In the genomic region with DNA sequence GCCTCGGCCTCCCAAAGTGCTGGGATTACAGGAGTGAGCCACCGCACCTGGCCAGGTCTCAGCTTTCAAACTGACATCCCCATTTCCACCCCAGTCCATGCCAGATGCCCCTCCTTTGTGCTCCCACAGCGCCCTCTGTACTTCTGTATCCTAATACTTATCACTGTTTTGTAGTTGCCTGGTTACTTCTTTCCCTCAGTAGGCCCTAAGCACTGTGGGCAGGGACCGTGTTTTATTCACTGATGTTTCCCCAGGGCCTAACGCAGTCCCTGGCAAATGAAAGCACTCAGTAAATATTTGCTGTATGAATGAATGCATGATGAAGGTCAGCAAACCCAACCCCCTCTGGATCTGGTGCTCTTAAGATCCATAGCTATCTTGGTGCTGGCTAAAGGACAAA, we compare ENCODE assay signal across 12 cellular contexts. TPM values are rescaled to one million over a fixed set of nuclear protein-coding genes. Genes with fewer than 3 reads are reported as not detected.
A peak's percentile ranks its signal among the peaks of the same experiment; 100 is the strongest.
DNase-seq lines count a peak whose midpoint lies in the region; ATAC-seq and TF ChIP-seq lines count a peak whose summit lies in the region.
"Had no signal": no experiment of that assay in that cellular context is flagged by ENCODE, and none has a peak within 500 bp of the region (broad histone marks: within the 10 kb centered on the region; RNA-seq: fewer than 3 reads in every experiment).

No MANE protein-coding gene starts in this region.

- H3K36me3 ChIP-seq in prostate gland: peaks cover 0 to 10% of the 10 kb centered on the region in 2 donors

- TF ChIP-seq CTCF in choroid plexus epithelial cell (conservative IDR thresholded peaks at IDR 0.05; ENCODE audit: low read depth, low read length) (peak; percentile 7), prostate gland (IDR thresholded peaks at IDR 0.05) (no peak)

- WGBS in prostate gland: 51% methylated on average over 5 of the region's 5 CpGs

- intact Hi-C loops in prostate gland (cut with DNase I): no loop called here

- H3K4me3 ChIP-seq in choroid plexus epithelial cell (ENCODE audit: low read depth, low read length): no peak overlapping the region
- no peak overlapping the region for H3K4me3 ChIP-seq in prostate gland

- DNase-seq in NCI-H82 (lab: John Stamatoyannopoulos, UW): peak; percentile 30
- DNase-seq in NCI-H82 treated with DMSO at 0.1 percent for 48 hours (lab: John Stamatoyannopoulos, UW; ENCODE audit: unreplicated experiment): no peak
- DNase-seq in NCI-H2081 treated with DMSO at 0.1 percent for 48 hours (lab: John Stamatoyannopoulos, UW): peak; percentile 10
- no peak for DNase-seq in choroid plexus epithelial cell (ENCODE audit: low read depth)
- peak; percentile 47 for DNase-seq in prostate gland (ENCODE audit: low spot score)
- no peak for DNase-seq in germinal center (ENCODE audit: low spot score)
- DNase-seq: cerebellar nuclear complex, midbrain, T-helper 1 cell had no signal

- no peaks in the 10 kb centered on the region for H3K27me3 ChIP-seq in prostate gland (replicated peaks; ENCODE audit: insufficient read depth)

- TF ChIP-seq POLR2A in prostate gland (IDR thresholded peaks at IDR 0.05): no peak

- H3K27ac ChIP-seq in prostate gland: peak overlapping the region; percentile 44 to 98

- no peak for ATAC-seq in HG02981 (IDR thresholded peaks at IDR 0.05; ENCODE audit: unreplicated experiment)
- no peak for ATAC-seq in GM21423 (IDR thresholded peaks at IDR 0.05; ENCODE audit: unreplicated experiment)

- H3K4me1 ChIP-seq in prostate gland (replicated peaks): peaks cover 18% of the 10 kb centered on the region

- H3K9me3 ChIP-seq in prostate gland: no peaks in the 10 kb centered on the region

RNA-seq across cellular contexts. Expression of a gene that starts 2.2 kb away (rescaled TPM):
- 10 to 100 TPM; 20.3 to 23.7 TPM for total RNA-seq in prostate gland

RNA-seq across cellular contexts. Expression of a gene that starts 5.2 kb away (rescaled TPM):
- total RNA-seq in prostate gland: 100 to 1,000 TPM in 1 of 2 donors, 10 to 100 TPM in 1; 87.3 to 110 TPM

RNA-seq across cellular contexts. Expression of a gene that starts 5.4 kb away (rescaled TPM):
- 10 to 100 TPM; 29.4 to 35.6 TPM for total RNA-seq in prostate gland

RNA-seq across cellular contexts. Expression of a gene that starts 21.1 kb away (rescaled TPM):
- 10 to 100 TPM; 11.5 to 31.4 TPM for total RNA-seq in prostate gland

RNA-seq across cellular contexts. Expression of a gene that starts 35.1 kb away (rescaled TPM):
- total RNA-seq in prostate gland: 1 to 10 TPM; 1.2 to 4.7 TPM
- total RNA-seq: NCI-H460 had no signal

Comparison
In these comparisons a context has a peak if more than half of its experiments do, and no peak if none do; other contexts are left out.
1. DNase-seq: peak in NCI-H82 (single experiment), NCI-H2081 treated with DMSO at 0.1 percent for 48 hours (single experiment) and prostate gland (single experiment); none in NCI-H82 treated with DMSO at 0.1 percent for 48 hours (single experiment), choroid plexus epithelial cell (single experiment) and germinal center (single experiment).